Comparison of ENCODE assay signal across 8 cellular contexts in genomic region chr20:44572551-44573500, GRCh38. TPM values are rescaled to one million over a fixed set of nuclear protein-coding genes. Genes with fewer than 3 reads are reported as not detected.
A peak's percentile ranks its signal among the peaks of the same experiment; 100 is the strongest.
DNase-seq lines count a peak whose midpoint lies in the region; ATAC-seq, FAIRE-seq and TF ChIP-seq lines count a peak whose summit lies in the region.

No MANE protein-coding gene starts in this region.

- no peaks in the 10 kb centered on the region for H3K79me2 ChIP-seq in DOHH2 (ENCODE audit: control insufficient read depth, low read length)

- DNase-seq in cardiac muscle cell (ENCODE audit: low read depth in 1 of 2, low spot score in 1 of 2) (peak; percentile 75 to 84), retinal pigment epithelial cell (ENCODE audit: low read depth) (peak; percentile 85), KG1 (lab: John Stamatoyannopoulos, UW) (no peak)

- no peak overlapping the region for H3K4me3 ChIP-seq in DOHH2 (ENCODE audit: low read length)
- no peak overlapping the region for H3K4me3 ChIP-seq in cardiac muscle cell
- H3K4me3 ChIP-seq in retinal pigment epithelial cell (ENCODE audit: low read length) = peak overlapping the region; percentile 32

- H3K36me3 ChIP-seq in DOHH2 (ENCODE audit: control insufficient read depth, low read length) (no peaks in the 10 kb centered on the region), cardiac muscle cell (no peaks in the 10 kb centered on the region)

- H3K9me2 ChIP-seq in DOHH2 (replicated peaks; ENCODE audit: control insufficient read depth, low read length) = no peaks in the 10 kb centered on the region

- peak overlapping the region; percentile 55 for H3K4me2 ChIP-seq in DOHH2 (ENCODE audit: low read length)

- peak; percentile 54 for FAIRE-seq in TTC549 (lab: Jason Lieb, UNC)

- H3K27ac ChIP-seq in DOHH2 (ENCODE audit: low read depth, low read length) (peak overlapping the region; percentile 14; the same call in 1 of the 2 replicates), cardiac muscle cell (peak overlapping the region; percentile 96)

- H4K20me1 ChIP-seq in DOHH2 (ENCODE audit: control insufficient read depth, insufficient read depth, low read depth, low read length) = no peaks in the 10 kb centered on the region

- TF ChIP-seq CTCF in DOHH2 (IDR thresholded peaks at IDR 0.05; ENCODE audit: low read depth, low read length, poor library complexity, severe bottlenecking) = no peak
- no peak for TF ChIP-seq CTCF in cardiac muscle cell (IDR thresholded peaks at IDR 0.05; ENCODE audit: low read depth, low read length)
- no peak for TF ChIP-seq CTCF in retinal pigment epithelial cell (conservative IDR thresholded peaks at IDR 0.05; ENCODE audit: low read depth, low read length)

- H3K9me3 ChIP-seq in DOHH2 (ENCODE audit: control insufficient read depth, insufficient read depth, low read length) = no peaks in the 10 kb centered on the region
- no peaks in the 10 kb centered on the region for H3K9me3 ChIP-seq in cardiac muscle cell (ENCODE audit: low read depth)

- H3K27me3 ChIP-seq in DOHH2 (ENCODE audit: control insufficient read depth, low read length) (no peaks in the 10 kb centered on the region), cardiac muscle cell (no peaks in the 10 kb centered on the region)

- H3F3A ChIP-seq in DOHH2 (ENCODE audit: control insufficient read depth, insufficient read depth) = peaks cover 3% of the 10 kb centered on the region

- peaks cover 52% of the 10 kb centered on the region for H3K4me1 ChIP-seq in DOHH2 (ENCODE audit: control insufficient read depth, low read length)
- H3K4me1 ChIP-seq in cardiac muscle cell (ENCODE audit: low read depth) = peaks cover 25% of the 10 kb centered on the region

- ATAC-seq in GM21360 (IDR thresholded peaks at IDR 0.05; ENCODE audit: unreplicated experiment) (no peak), HG03135 (IDR thresholded peaks at IDR 0.05; ENCODE audit: unreplicated experiment) (no peak), GM19351 (IDR thresholded peaks at IDR 0.05; ENCODE audit: unreplicated experiment) (no peak)

RNA-seq across cellular contexts. Expression of gene PKIG, which starts 9.6 kb away (rescaled TPM):
- total RNA-seq in cardiac muscle cell = 100 and 112 TPM in 2 replicates
- 68.0 and 90.4 TPM in 2 replicates for polyA plus RNA-seq in cardiac muscle cell

RNA-seq across cellular contexts. Expression of gene SERINC3, which starts 51.0 kb away (rescaled TPM):
- 49.2 and 82.9 TPM in 2 replicates for total RNA-seq in cardiac muscle cell
- 73.8 and 95.1 TPM in 2 replicates for polyA plus RNA-seq in cardiac muscle cell
